22 cellular contexts compared by ENCODE assay signal in genomic region chr6:148472495-148473105, GRCh38.
DNase-seq lines count a peak whose midpoint lies in the region; ATAC-seq and TF ChIP-seq lines count a peak whose summit lies in the region.
"Had no signal": no experiment of that assay in that cellular context is flagged by ENCODE, and none has a peak within 500 bp of the region (broad histone marks: within the 10 kb centered on the region; RNA-seq: fewer than 3 reads in every experiment).

No MANE protein-coding gene starts in this region.

- TF ChIP-seq RAD21 in SK-N-SH (IDR thresholded peaks at IDR 0.05; ENCODE audit: low read length) = no peak

- H3F3A ChIP-seq in SK-N-SH (replicated peaks; ENCODE audit: insufficient read depth) = no peaks in the 10 kb centered on the region

- ATAC-seq in heart left ventricle (no peak), left cardiac atrium (no peak)
- ATAC-seq: HCT116; K562; stimulated activated memory B cell treated with anti-CD40 and anti-IgM and Interleukin-4, amounts not matched to agents 10 μg/mL and 1 μg/mL and 100 μg/mL, for 72 hours had no signal

- DNase-seq in heart left ventricle (no peak), left cardiac atrium (no peak), fibroblast of lung (ENCODE audit: low read depth in 2 of 2) (peak in 1 of 2 donors; percentile 38), putamen (ENCODE audit: low spot score) (peak; percentile 55), tibial nerve (ENCODE audit: low spot score in 2 of 2) (no peak), SK-N-SH (no peak)
- no peak for DNase-seq in activated naive CD8-positive, alpha-beta T cell treated with anti-CD3 and anti-CD28 coated beads for 36 hours
- DNase-seq in activated effector memory CD4-positive, alpha-beta T cell treated with anti-CD3 and anti-CD28 coated beads, Interleukin-2, amount 50 U/mL, for 16 hours = no peak
- DNase-seq: activated CD4-positive, alpha-beta T cell treated with anti-CD3 and anti-CD28 coated beads for 1 hour; activated T-cell treated with anti-CD3 and anti-CD28 coated beads, Interleukin-2, amount 50 U/mL, for 1 hour; CD8-positive, alpha-beta memory T cell; central memory CD4-positive, alpha-beta T cell; DMS153; NCI-H1436 treated with DMSO at 0.1 percent for 48 hours; stimulated activated CD4-positive, alpha-beta T cell treated with anti-CD3 and anti-CD28 coated beads, Interleukin-2, amount 100 ng/mL, for 24 hours; T1000 had no signal

- POLR2A ChIA-PET in SK-N-SH (lab: Yijun Ruan, JAX) = no interaction called here

- no peak overlapping the region for H2AFZ ChIP-seq in fibroblast of lung (ENCODE audit: low read length)
- H2AFZ ChIP-seq in SK-N-SH (ENCODE audit: low read depth) = no peak overlapping the region

- H3K27me3 Mint-ChIP-seq in activated naive CD8-positive, alpha-beta T cell treated with anti-CD3 and anti-CD28 coated beads for 36 hours = peaks cover 21% of the 10 kb centered on the region

- no peaks in the 10 kb centered on the region for H3K27me3 ChIP-seq in heart left ventricle
- H3K27me3 ChIP-seq in fibroblast of lung (ENCODE audit: control insufficient read depth, insufficient read depth, low read length) = no peaks in the 10 kb centered on the region
- H3K27me3 ChIP-seq in tibial nerve = no peaks in the 10 kb centered on the region
- H3K27me3 ChIP-seq in SK-N-SH (ENCODE audit: insufficient read depth) = no peaks in the 10 kb centered on the region

- H3K4me3 Mint-ChIP-seq in activated naive CD8-positive, alpha-beta T cell treated with anti-CD3 and anti-CD28 coated beads for 36 hours = no peak overlapping the region
- H3K4me3 Mint-ChIP-seq: CD8-positive, alpha-beta memory T cell; stimulated activated memory B cell treated with anti-CD40 and anti-IgM and Interleukin-4, amounts not matched to agents 10 μg/mL and 1 μg/mL and 100 μg/mL, for 72 hours had no signal

- H3K4me3 ChIP-seq in heart left ventricle = no peak overlapping the region
- no peak overlapping the region for H3K4me3 ChIP-seq in fibroblast of lung (replicated peaks in 1 of 4; ENCODE audit: control extremely low read depth in 1 of 4, insufficient read depth in 1 of 4, low read depth in 3 of 4, low read length in 4 of 4)
- no peak overlapping the region for H3K4me3 ChIP-seq in tibial nerve
- no peak overlapping the region for H3K4me3 ChIP-seq in SK-N-SH (ENCODE audit: low read depth in 2 of 2, low read length in 1 of 2)
- H3K4me3 ChIP-seq: K562, skin epidermis had no signal

- H3K9me2 ChIP-seq in SK-N-SH = no peaks in the 10 kb centered on the region

- H3K27ac ChIP-seq in heart left ventricle = peak overlapping the region; percentile 2 to 69 (median 50)
- peak overlapping the region; percentile 54 for H3K27ac ChIP-seq in fibroblast of lung (ENCODE audit: insufficient read depth, low read length)
- H3K27ac ChIP-seq in tibial nerve = peak overlapping the region; percentile 2 to 78 (median 15)
- no peak overlapping the region for H3K27ac ChIP-seq in SK-N-SH (ENCODE audit: low read depth in 2 of 2, low read length in 1 of 2)
- H3K27ac ChIP-seq: 22Rv1, epithelial cell of prostate had no signal

- H3K27ac Mint-ChIP-seq in activated naive CD8-positive, alpha-beta T cell treated with anti-CD3 and anti-CD28 coated beads for 36 hours = no peak overlapping the region
- H3K27ac Mint-ChIP-seq: stimulated activated memory B cell treated with anti-CD40 and anti-IgM and Interleukin-4, amounts not matched to agents 10 μg/mL and 1 μg/mL and 100 μg/mL, for 72 hours had no signal

- no peak for TF ChIP-seq POLR2A in heart left ventricle (IDR thresholded peaks at IDR 0.05)
- TF ChIP-seq POLR2A in tibial nerve (IDR thresholded peaks at IDR 0.05) = no peak

- H3K79me2 ChIP-seq in fibroblast of lung (ENCODE audit: control insufficient read depth, insufficient read depth, low read length) (no peaks in the 10 kb centered on the region), SK-N-SH (ENCODE audit: insufficient read depth) (peaks cover 23% of the 10 kb centered on the region)

- H3K9ac ChIP-seq in fibroblast of lung (ENCODE audit: insufficient read depth, low read length) (no peak overlapping the region), SK-N-SH (no peak overlapping the region)

- CTCF ChIA-PET in SK-N-SH (lab: Yijun Ruan, JAX) = no interaction called here

- H3K36me3 Mint-ChIP-seq in activated naive CD8-positive, alpha-beta T cell treated with anti-CD3 and anti-CD28 coated beads for 36 hours = no peaks in the 10 kb centered on the region
- H3K36me3 Mint-ChIP-seq: CD8-positive, alpha-beta memory T cell; stimulated activated memory B cell treated with anti-CD40 and anti-IgM and Interleukin-4, amounts not matched to agents 10 μg/mL and 1 μg/mL and 100 μg/mL, for 72 hours had no signal

- TF ChIP-seq EP300 in tibial nerve (IDR thresholded peaks at IDR 0.05) (no peak), SK-N-SH (IDR thresholded peaks at IDR 0.05; ENCODE audit: borderline replicate concordance in 1 of 2, low read depth in 1 of 2, low read length in 1 of 2) (no peak)

- H3K4me1 ChIP-seq in heart left ventricle = peaks cover 0 to 34% (median 8%) of the 10 kb centered on the region in 12 donors
- peaks cover 10% of the 10 kb centered on the region for H3K4me1 ChIP-seq in fibroblast of lung (ENCODE audit: control insufficient read depth, extremely low read depth, insufficient read depth, low read length)
- H3K4me1 ChIP-seq in tibial nerve = peaks cover 0 to 27% (median 10%) of the 10 kb centered on the region in 4 donors
- H3K4me1 ChIP-seq in SK-N-SH (ENCODE audit: control insufficient read depth in 1 of 2, insufficient read depth in 2 of 2, low read depth in 1 of 2, low read length in 1 of 2) = no peaks in the 10 kb centered on the region

- H3K4me2 ChIP-seq in fibroblast of lung (ENCODE audit: extremely low read depth, insufficient read depth, low read length) = no peak overlapping the region
- H3K4me2 ChIP-seq in SK-N-SH = no peak overlapping the region

- no peaks in the 10 kb centered on the region for H3K4me1 Mint-ChIP-seq in activated naive CD8-positive, alpha-beta T cell treated with anti-CD3 and anti-CD28 coated beads for 36 hours
- H3K4me1 Mint-ChIP-seq: stimulated activated memory B cell treated with anti-CD40 and anti-IgM and Interleukin-4, amounts not matched to agents 10 μg/mL and 1 μg/mL and 100 μg/mL, for 72 hours had no signal

- no peaks in the 10 kb centered on the region for H3K9me3 Mint-ChIP-seq in activated naive CD8-positive, alpha-beta T cell treated with anti-CD3 and anti-CD28 coated beads for 36 hours
- H3K9me3 Mint-ChIP-seq: CD8-positive, alpha-beta memory T cell; stimulated activated memory B cell treated with anti-CD40 and anti-IgM and Interleukin-4, amounts not matched to agents 10 μg/mL and 1 μg/mL and 100 μg/mL, for 72 hours had no signal

- peaks cover 0 to 61% (median 38%) of the 10 kb centered on the region in 9 donors for H3K36me3 ChIP-seq in heart left ventricle
- peaks cover 3% of the 10 kb centered on the region for H3K36me3 ChIP-seq in fibroblast of lung (ENCODE audit: control insufficient read depth, insufficient read depth, low read length)
- H3K36me3 ChIP-seq in tibial nerve = peaks cover 0 to 17% (median 0%) of the 10 kb centered on the region in 3 donors
- peaks cover 11 to 46% of the 10 kb centered on the region in 2 experiments for H3K36me3 ChIP-seq in SK-N-SH (replicated peaks in 1 of 2; ENCODE audit: control insufficient read depth in 1 of 2, insufficient read depth in 2 of 2, low read length in 1 of 2)

- TF ChIP-seq CTCF in heart left ventricle (IDR thresholded peaks at IDR 0.05) = no peak
- no peak for TF ChIP-seq CTCF in fibroblast of lung (conservative IDR thresholded peaks at IDR 0.05 in 1 of 2, IDR thresholded peaks at IDR 0.05 in 1 of 2; ENCODE audit: low read depth in 1 of 2, low read length in 2 of 2)
- TF ChIP-seq CTCF in tibial nerve (IDR thresholded peaks at IDR 0.05) = no peak
- TF ChIP-seq CTCF in SK-N-SH (IDR thresholded peaks at IDR 0.05) = no peak

- intact Hi-C loops in heart left ventricle (cut with DNase I) = loop anchor here in 1 of 10 donors (5.0 kb wide), 1 partner anchor 40 kb away; no protein-coding TSS in a partner anchor
- intact Hi-C loops in left cardiac atrium (cut with DNase I) = no loop called here

- no peaks in the 10 kb centered on the region for H4K20me1 ChIP-seq in fibroblast of lung (ENCODE audit: control insufficient read depth, extremely low read depth, insufficient read depth, low read length)
- no peaks in the 10 kb centered on the region for H4K20me1 ChIP-seq in SK-N-SH (ENCODE audit: insufficient read depth)

- WGBS in heart left ventricle, 4 donors = 87 to 93% (median 91%) methylated on average over 6 of the region's 6 CpGs
- 87 to 89% methylated on average over 6 of the region's 6 CpGs for WGBS in tibial nerve, 2 donors
- 73% methylated on average over 6 of the region's 6 CpGs for WGBS in SK-N-SH (ENCODE audit: low lambda C conversion rate)

- H3K9me3 ChIP-seq in heart left ventricle (no peaks in the 10 kb centered on the region), fibroblast of lung (ENCODE audit: control insufficient read depth, insufficient read depth, low read depth, low read length) (no peaks in the 10 kb centered on the region), tibial nerve (no peaks in the 10 kb centered on the region), SK-N-SH (no peaks in the 10 kb centered on the region)

TF ChIP-seq in SK-N-SH, 30 proteins besides CTCF, POLR2A, EP300 and RAD21 (continues in another document):
- TF ChIP-seq TCF12 (IDR thresholded peaks at IDR 0.05) (no peak), REST (IDR thresholded peaks at IDR 0.05; ENCODE audit: low read depth, low read length) (no peak), NRF1 (IDR thresholded peaks at IDR 0.05; ENCODE audit: low read depth, low read length) (no peak)

Comparison
In these comparisons a context has a peak if more than half of its experiments do, and no peak if none do; other contexts are left out.
1. H3K27ac ChIP-seq: peak in heart left ventricle (12 of 12), fibroblast of lung (single experiment) and tibial nerve (4 of 4); none in SK-N-SH (0 of 2).